In genomic region chr2:133072837-133073694, GRCh38 we compare ENCODE assay signal across 24 cellular contexts.
DNase-seq lines count a peak whose midpoint lies in the region; ATAC-seq, FAIRE-seq and TF ChIP-seq lines count a peak whose summit lies in the region.
"Had no signal": no experiment of that assay in that cellular context is flagged by ENCODE, and none has a peak within 500 bp of the region (broad histone marks: within the 10 kb centered on the region; RNA-seq: fewer than 3 reads in every experiment).

No MANE protein-coding gene starts in this region.

- no peaks in the 10 kb centered on the region for H3F3A ChIP-seq in MM.1S (ENCODE audit: insufficient read depth, low read length)

- BruUV-seq in mammary epithelial cell (replicated peaks; lab: Mats Ljungman, UMichigan) (no TSS peak), MCF 10A (replicated peaks; lab: Mats Ljungman, UMichigan) (no TSS peak)

- H2AFZ ChIP-seq in mammary epithelial cell (ENCODE audit: low read depth, low read length) (peak overlapping the region; percentile 35), MM.1S (ENCODE audit: low read length) (no peak overlapping the region)

- H3K79me2 ChIP-seq in mammary epithelial cell (ENCODE audit: insufficient read depth, low read length): no peaks in the 10 kb centered on the region
- H3K79me2 ChIP-seq in MM.1S (ENCODE audit: low read length): no peaks in the 10 kb centered on the region

- H3K36me3 ChIP-seq in mammary epithelial cell (ENCODE audit: insufficient read depth, low read length) (no peaks in the 10 kb centered on the region), bronchial epithelial cell (ENCODE audit: control insufficient read depth, insufficient read depth, low read length) (no peaks in the 10 kb centered on the region), MM.1S (replicated peaks; ENCODE audit: insufficient read depth, low read length) (no peaks in the 10 kb centered on the region)
- H3K36me3 ChIP-seq: BE2C, SJCRH30 had no signal

- WGBS in mammary epithelial cell (ENCODE audit: low coverage, missing lambda C conversion rate): 22% methylated on average over 5 of the region's 5 CpGs

- H3K9me3 ChIP-seq in mammary epithelial cell (replicated peaks; ENCODE audit: insufficient read depth, low read length) (no peaks in the 10 kb centered on the region), MM.1S (replicated peaks; ENCODE audit: insufficient read depth, low read length) (no peaks in the 10 kb centered on the region)
- H3K9me3 ChIP-seq: BE2C, SJCRH30 had no signal

- H3K4me2 ChIP-seq in mammary epithelial cell (ENCODE audit: insufficient read depth, low read depth, low read length) (peak overlapping the region; percentile 63), MM.1S (ENCODE audit: low read depth, low read length) (no peak overlapping the region)

- H4K20me1 ChIP-seq in mammary epithelial cell (ENCODE audit: insufficient read depth, low read length): no peaks in the 10 kb centered on the region
- no peaks in the 10 kb centered on the region for H4K20me1 ChIP-seq in MM.1S (ENCODE audit: insufficient read depth, low read length)

- no peaks in the 10 kb centered on the region for H3K4me1 Mint-ChIP-seq in MCF 10A (ENCODE audit: insufficient read depth, unreplicated experiment)
- no peaks in the 10 kb centered on the region for H3K4me1 Mint-ChIP-seq in T-cell
- H3K4me1 Mint-ChIP-seq: CD14-positive monocyte; CD8-positive, alpha-beta memory T cell had no signal

- H3K27ac ChIP-seq in mammary epithelial cell (ENCODE audit: insufficient read depth, low read depth, low read length) (peak overlapping the region; percentile 14), MM.1S (ENCODE audit: low read length) (no peak overlapping the region)
- H3K27ac ChIP-seq: 22Rv1, SJCRH30 had no signal

- TF ChIP-seq CTCF in mammary epithelial cell (conservative IDR thresholded peaks at IDR 0.05 in 1 of 2, IDR thresholded peaks at IDR 0.05 in 1 of 2; ENCODE audit: extremely low read depth in 1 of 2, insufficient read depth in 1 of 2, low read depth in 1 of 2, low read length in 2 of 2) (no peak), MCF 10A (IDR thresholded peaks at IDR 0.05; ENCODE audit: unreplicated experiment) (no peak), bronchial epithelial cell (IDR thresholded peaks at IDR 0.05; ENCODE audit: insufficient read depth, low read length, severe bottlenecking) (no peak), MM.1S (IDR thresholded peaks at IDR 0.05; ENCODE audit: low read length) (no peak)

- H3K4me3 ChIP-seq in mammary epithelial cell (replicated peaks in 1 of 3; ENCODE audit: insufficient read depth in 1 of 3, low read depth in 2 of 3, low read length in 3 of 3) (no peak overlapping the region), bronchial epithelial cell (ENCODE audit: low read depth, low read length) (no peak overlapping the region), MM.1S (ENCODE audit: low read length) (no peak overlapping the region)
- H3K4me3 ChIP-seq: SJCRH30 had no signal

- dilution Hi-C loops in mammary epithelial cell (cut with HindIII; ENCODE audit: low sequenced_read_pairs): no loop called here

- in situ Hi-C loops in mammary epithelial cell (cut with MboI; ENCODE audit: low sequenced_read_pairs in 2 of 2): no loop called here

- no peak for FAIRE-seq in bronchial epithelial cell (lab: Jason Lieb, UNC)
- FAIRE-seq: RCC 7860 had no signal

- no peak overlapping the region for H3K4me3 Mint-ChIP-seq in MCF 10A (ENCODE audit: unreplicated experiment)
- H3K4me3 Mint-ChIP-seq in T-cell: no peak overlapping the region
- H3K4me3 Mint-ChIP-seq: CD14-positive monocyte; CD8-positive, alpha-beta memory T cell had no signal

- no peak for ATAC-seq in T-cell (replicated peaks in 1 of 4)
- ATAC-seq in HG03342 (IDR thresholded peaks at IDR 0.05; ENCODE audit: unreplicated experiment): no peak
- ATAC-seq: Right ventricle myocardium inferior had no signal

- H3K27me3 ChIP-seq in mammary epithelial cell (ENCODE audit: insufficient read depth, low read length) (no peaks in the 10 kb centered on the region), bronchial epithelial cell (ENCODE audit: control insufficient read depth, insufficient read depth, low read length) (no peaks in the 10 kb centered on the region), MM.1S (replicated peaks; ENCODE audit: insufficient read depth, low read length) (no peaks in the 10 kb centered on the region)
- H3K27me3 ChIP-seq: BE2C, SJCRH30 had no signal

- H3K9me3 Mint-ChIP-seq in MCF 10A (ENCODE audit: unreplicated experiment) (peaks cover 18% of the 10 kb centered on the region), T-cell (peaks cover 2 to 8% (median 4%) of the 10 kb centered on the region in 3 donors)

- POLR2A ChIA-PET in MCF 10A (lab: Yijun Ruan, JAX) (no interaction called here), T-cell (lab: Charles Lee) (interaction anchor here in 1 of 2 donors (0.7 kb wide), 1 partner anchor 63 kb away, joined by 3 read pairs; no protein-coding TSS in a partner anchor)

- H3K27ac Mint-ChIP-seq in MCF 10A (ENCODE audit: low read depth, unreplicated experiment) (no peak overlapping the region), T-cell (no peak overlapping the region)
- H3K27ac Mint-ChIP-seq: CD14-positive monocyte; CD8-positive, alpha-beta memory T cell had no signal

- no peaks in the 10 kb centered on the region for H3K27me3 Mint-ChIP-seq in MCF 10A (ENCODE audit: insufficient read depth, unreplicated experiment)
- no peaks in the 10 kb centered on the region for H3K27me3 Mint-ChIP-seq in T-cell
- H3K27me3 Mint-ChIP-seq: CD8-positive, alpha-beta memory T cell had no signal

- no peaks in the 10 kb centered on the region for H3K9me2 ChIP-seq in MM.1S (replicated peaks; ENCODE audit: insufficient read depth, low read length)

- H3K4me1 ChIP-seq in mammary epithelial cell (ENCODE audit: insufficient read depth, low read length) (peaks cover 10% of the 10 kb centered on the region), MM.1S (ENCODE audit: low read length) (no peaks in the 10 kb centered on the region)
- H3K4me1 ChIP-seq: BE2C, SJCRH30 had no signal

- intact Hi-C loops in mammary epithelial cell (cut with micrococcal nuclease) (no loop called here), MCF 10A (cut with micrococcal nuclease) (no loop called here)

- CTCF ChIA-PET in mammary epithelial cell (lab: Charles Lee; ENCODE audit: low non-redundant PET): no interaction called here
- CTCF ChIA-PET in MCF 10A (lab: Yijun Ruan, JAX): no interaction called here
- CTCF ChIA-PET in T-cell (lab: Charles Lee): no interaction called here

- peak; percentile 42 for DNase-seq in mammary epithelial cell
- DNase-seq in MCF 10A (ENCODE audit: unreplicated experiment): no peak
- peak; percentile 47 for DNase-seq in bronchial epithelial cell (ENCODE audit: low read depth)
- peak; percentile 21 for DNase-seq in kidney tubule cell (ENCODE audit: low spot score)
- no peak for DNase-seq in T-cell
- no peak for DNase-seq in MM.1S
- DNase-seq: ACHN; BE2C; CD8-positive, alpha-beta memory T cell; DMS153; DND-41; KG1; NCI-H1048; NCI-H1417; NCI-H1694 treated with DMSO at 0.1 percent for 48 hours; NCI-H2081; NCI-H2227 treated with DMSO at 0.1 percent for 48 hours; NCI-H526 treated with DMSO at 0.1 percent for 48 hours; SJCRH30 had no signal

- no peak overlapping the region for H3K9ac ChIP-seq in mammary epithelial cell (ENCODE audit: insufficient read depth, low read length)
- no peak overlapping the region for H3K9ac ChIP-seq in MM.1S (ENCODE audit: low read length)

- H3K36me3 Mint-ChIP-seq in MCF 10A (ENCODE audit: insufficient read depth, unreplicated experiment) (no peaks in the 10 kb centered on the region), T-cell (no peaks in the 10 kb centered on the region)
- H3K36me3 Mint-ChIP-seq: CD14-positive monocyte; CD8-positive, alpha-beta memory T cell had no signal

Comparison
In these comparisons a context has a peak if more than half of its experiments do, and no peak if none do; other contexts are left out.
1. DNase-seq: peak in mammary epithelial cell (single experiment), bronchial epithelial cell (single experiment) and kidney tubule cell (single experiment); none in MCF 10A (single experiment), T-cell (0 of 34) and MM.1S (single experiment).